ENCODE assay signal across 8 cellular contexts in genomic region chr18:63969965-63970802, GRCh38. TPM values are rescaled to one million over a fixed set of nuclear protein-coding genes. Genes with fewer than 3 reads are reported as not detected.
DNase-seq lines count a peak whose midpoint lies in the region; ATAC-seq and TF ChIP-seq lines count a peak whose summit lies in the region.

A gene with protein sequence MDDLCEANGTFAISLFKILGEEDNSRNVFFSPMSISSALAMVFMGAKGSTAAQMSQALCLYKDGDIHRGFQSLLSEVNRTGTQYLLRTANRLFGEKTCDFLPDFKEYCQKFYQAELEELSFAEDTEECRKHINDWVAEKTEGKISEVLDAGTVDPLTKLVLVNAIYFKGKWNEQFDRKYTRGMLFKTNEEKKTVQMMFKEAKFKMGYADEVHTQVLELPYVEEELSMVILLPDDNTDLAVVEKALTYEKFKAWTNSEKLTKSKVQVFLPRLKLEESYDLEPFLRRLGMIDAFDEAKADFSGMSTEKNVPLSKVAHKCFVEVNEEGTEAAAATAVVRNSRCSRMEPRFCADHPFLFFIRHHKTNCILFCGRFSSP (plus strand): TSS chr18:63970081. CDS start chr18:63978309, 8,228 bp downstream.

- whole genome bisulfite sequencing in gastroesophageal sphincter (ENCODE audit: low coverage in 1 of 2), 2 donors = 0% methylated on average over 6 to 25 of the region's 62 CpGs

- peaks cover 35% of the 10 kb centered on the region for H3K4me1 Mint-ChIP-seq in activated naive CD4-positive, alpha-beta T cell treated with anti-CD3 and anti-CD28 coated beads for 36 hours (ENCODE audit: low read depth)

- no peak for TF ChIP-seq CTCF in DND-41 (IDR thresholded peaks at IDR 0.05; ENCODE audit: borderline replicate concordance, extremely low read depth, low read length, poor library complexity, severe bottlenecking)
- TF ChIP-seq CTCF in gastroesophageal sphincter (IDR thresholded peaks at IDR 0.05) = no peak
- TF ChIP-seq CTCF in neutrophil (IDR thresholded peaks at IDR 0.05) = no peak
- no peak for TF ChIP-seq CTCF in subcutaneous adipose tissue (IDR thresholded peaks at IDR 0.05; ENCODE audit: low read depth)

- H3K9ac ChIP-seq in DND-41 (ENCODE audit: low read depth, low read length) = peak within 1 kb of the TSS; percentile 75

- intact Hi-C loops in activated naive CD4-positive, alpha-beta T cell treated with anti-CD3 and anti-CD28 coated beads for 36 hours (cut with micrococcal nuclease) = loop anchor here (1.0 to 10.0 kb wide), 6 partner anchors 21 to 1785 kb away; partner anchors contain the start of genes HMSD, KDSR, PIGN and RELCH

- CTCF ChIA-PET in activated naive CD4-positive, alpha-beta T cell treated with anti-CD3 and anti-CD28 coated beads for 36 hours (lab: Charles Lee) = interaction anchor here (0.9 kb wide), 1 partner anchor 23 kb away, joined by 3 read pairs; no protein-coding TSS in a partner anchor

- H3K4me1 ChIP-seq in DND-41 (ENCODE audit: insufficient read depth, low read length) (peaks cover 46% of the 10 kb centered on the region), gastroesophageal sphincter (peaks cover 0 to 17% (median 4%) of the 10 kb centered on the region in 3 donors), neutrophil (ENCODE audit: control insufficient read depth in 1 of 2, insufficient read depth in 1 of 2, low read depth in 1 of 2, low read length in 1 of 2) (peaks cover 28 to 32% of the 10 kb centered on the region in 2 experiments)

- H3K9me3 ChIP-seq in DND-41 (ENCODE audit: insufficient read depth, low read length, severe bottlenecking) = no peaks in the 10 kb centered on the region
- no peaks in the 10 kb centered on the region for H3K9me3 ChIP-seq in gastroesophageal sphincter
- no peaks in the 10 kb centered on the region for H3K9me3 ChIP-seq in neutrophil

- TF ChIP-seq EP300 in gastroesophageal sphincter (IDR thresholded peaks at IDR 0.05) = no peak

- peak within 1 kb of the TSS; percentile 97 for H3K27ac Mint-ChIP-seq in activated naive CD4-positive, alpha-beta T cell treated with anti-CD3 and anti-CD28 coated beads for 36 hours

- peak within 1 kb of the TSS; percentile 85 for H3K4me2 ChIP-seq in DND-41 (ENCODE audit: insufficient read depth, low read length)

- no peaks in the 10 kb centered on the region; the same call in 1 of the 2 replicates for H3K79me2 ChIP-seq in DND-41 (ENCODE audit: insufficient read depth, low read length)

- H3K27me3 ChIP-seq in DND-41 (ENCODE audit: insufficient read depth, low read length, poor library complexity) (no peaks in the 10 kb centered on the region), gastroesophageal sphincter (no peaks in the 10 kb centered on the region), neutrophil (no peaks in the 10 kb centered on the region)

- no peaks in the 10 kb centered on the region for H3K9me3 Mint-ChIP-seq in activated naive CD4-positive, alpha-beta T cell treated with anti-CD3 and anti-CD28 coated beads for 36 hours

- peak within 1 kb of the TSS; percentile 82 for H2AFZ ChIP-seq in DND-41 (ENCODE audit: low read depth, low read length)

- H3K27ac ChIP-seq in DND-41 (ENCODE audit: low read length) (peak within 1 kb of the TSS; percentile 78), gastroesophageal sphincter (peak within 1 kb of the TSS; percentile 86 to 100 (median 96)), neutrophil (peak within 1 kb of the TSS; percentile 87)

- ATAC-seq in DND-41 (ENCODE audit: insufficient read depth, low read depth) (peak; percentile 90), gastroesophageal sphincter (peak; percentile 97)

- peak; percentile 89 to 92 for TF ChIP-seq POLR2A in gastroesophageal sphincter (IDR thresholded peaks at IDR 0.05)

- H3K36me3 Mint-ChIP-seq in activated naive CD4-positive, alpha-beta T cell treated with anti-CD3 and anti-CD28 coated beads for 36 hours (ENCODE audit: low read depth) = peaks cover 4% of the 10 kb centered on the region

- peak within 1 kb of the TSS; percentile 93 for H3K4me3 Mint-ChIP-seq in activated naive CD4-positive, alpha-beta T cell treated with anti-CD3 and anti-CD28 coated beads for 36 hours

- DNase-seq in DND-41 (peak; percentile 89), GOT3 (lab: John Stamatoyannopoulos, UW) (peak; percentile 74), LoVo (ENCODE audit: low spot score) (peak; percentile 96), SIG-M5 (lab: John Stamatoyannopoulos, UW) (peak; percentile 67)
- DNase-seq in activated naive CD4-positive, alpha-beta T cell treated with anti-CD3 and anti-CD28 coated beads for 36 hours = peak; percentile 91

- H3K4me3 ChIP-seq in DND-41 (ENCODE audit: low read depth in 1 of 2, low read length in 2 of 2) (peak within 1 kb of the TSS; percentile 57 to 62; a peak in 3 of 4 replicates), gastroesophageal sphincter (peak within 1 kb of the TSS; percentile 48 to 83), neutrophil (ENCODE audit: low read depth in 1 of 2, low read length in 1 of 2) (peak within 1 kb of the TSS; percentile 69 to 87)

- H3K36me3 ChIP-seq in DND-41 (ENCODE audit: insufficient read depth, low read length) = no peaks in the 10 kb centered on the region
- no peaks in the 10 kb centered on the region for H3K36me3 ChIP-seq in gastroesophageal sphincter
- no peaks in the 10 kb centered on the region for H3K36me3 ChIP-seq in neutrophil

- no peaks in the 10 kb centered on the region for H3K27me3 Mint-ChIP-seq in activated naive CD4-positive, alpha-beta T cell treated with anti-CD3 and anti-CD28 coated beads for 36 hours (ENCODE audit: low read depth)

- H4K20me1 ChIP-seq in DND-41 (ENCODE audit: insufficient read depth, low read length) = no peaks in the 10 kb centered on the region

RNA-seq across cellular contexts. Expression of the gene that starts here (rescaled TPM):
- 10 to 100 TPM; 10.5 to 11.7 TPM for total RNA-seq in activated naive CD4-positive, alpha-beta T cell treated with anti-CD3 and anti-CD28 coated beads for 36 hours
- total RNA-seq in gastroesophageal sphincter = 10 to 100 TPM in 3 of 4 donors, 1 to 10 TPM in 1; 6.4 to 16.6 (median 11.5) TPM
- 10 to 100 TPM in 3 of 4 donors, 1 to 10 TPM in 1; 8.7 to 22.5 (median 20.1) TPM for total RNA-seq in subcutaneous adipose tissue

Comparison
In these comparisons a context has a peak if more than half of its experiments do, and no peak if none do; other contexts are left out.
1. Peak in every context shown above with its lines: DNase-seq, ATAC-seq, H3K4me3 ChIP-seq and H3K27ac ChIP-seq.